ENCODE assay signal across 27 cellular contexts in genomic region chr17:3553419-3554401, GRCh38. TPM values are rescaled to one million over a fixed set of nuclear protein-coding genes. Genes with fewer than 3 reads are reported as not detected.
DNase-seq lines count a peak whose midpoint lies in the region; ATAC-seq and TF ChIP-seq lines count a peak whose summit lies in the region.
"Had no signal": no experiment of that assay in that cellular context is flagged by ENCODE, and none has a peak within 500 bp of the region (broad histone marks: within the 10 kb centered on the region; RNA-seq: fewer than 3 reads in every experiment).

No MANE protein-coding gene starts in this region.

- H3K4me1 ChIP-seq in left ventricle myocardium inferior = no peaks in the 10 kb centered on the region
- H3K4me1 ChIP-seq in H9 (ENCODE audit: insufficient read depth, low read length) = no peaks in the 10 kb centered on the region
- peaks cover 0 to 21% (median 12%) of the 10 kb centered on the region in 6 donors for H3K4me1 ChIP-seq in spleen
- H3K4me1 ChIP-seq in MM.1S (ENCODE audit: low read length) = peaks cover 14% of the 10 kb centered on the region

- H3K36me3 ChIP-seq in left ventricle myocardium inferior (no peaks in the 10 kb centered on the region), spleen (no peaks in the 10 kb centered on the region), MM.1S (replicated peaks; ENCODE audit: insufficient read depth, low read length) (peaks cover 11% of the 10 kb centered on the region; the same call in 1 of the 2 replicates)
- H3K36me3 ChIP-seq: BLaER1 treated with 17β-estradiol and CSF1 and Interleukin-3, amounts not matched to agents 10 nM and 100 nM had no signal

- H3K9me2 ChIP-seq in MM.1S (replicated peaks; ENCODE audit: insufficient read depth, low read length) = no peaks in the 10 kb centered on the region

- no CpG with 5 or more reads among the region's 21 CpGs for WGBS in H9 (ENCODE audit: extremely low coverage, insufficient read length, low lambda C conversion rate)
- WGBS in spleen, 5 donors = 77 to 87% (median 83%) methylated on average over 17 to 21 of the region's 21 CpGs

- H3K27ac ChIP-seq in left ventricle myocardium inferior (replicated peaks) = no peak overlapping the region
- H3K27ac ChIP-seq in H9 (ENCODE audit: insufficient read length, low read depth, low read length) = no peak overlapping the region
- no peak overlapping the region for H3K27ac ChIP-seq in coronary artery
- H3K27ac ChIP-seq in spleen = no peak overlapping the region
- no peak overlapping the region for H3K27ac ChIP-seq in MM.1S (ENCODE audit: low read length)
- H3K27ac ChIP-seq: BLaER1 treated with 17β-estradiol and CSF1 and Interleukin-3, amounts not matched to agents 10 nM and 100 nM; HL-60 had no signal

- ATAC-seq in Right ventricle myocardium superior (ENCODE audit: poor library complexity) = no peak
- ATAC-seq: GM12878, HCT116, PC-3 had no signal

- H3K27me3 Mint-ChIP-seq in H9 (ENCODE audit: low read depth) = peaks cover 2% of the 10 kb centered on the region; the same call in 1 of the 2 replicates

- TF ChIP-seq CTCF in left ventricle myocardium inferior (IDR thresholded peaks at IDR 0.05; ENCODE audit: borderline replicate concordance) (no peak), H9 (conservative IDR thresholded peaks at IDR 0.05) (no peak), coronary artery (IDR thresholded peaks at IDR 0.05) (no peak), spleen (IDR thresholded peaks at IDR 0.05 in 8 of 11, conservative IDR thresholded peaks at IDR 0.05 in 3 of 11) (no peak), MM.1S (IDR thresholded peaks at IDR 0.05; ENCODE audit: low read length) (no peak)

- H3K9me3 ChIP-seq in left ventricle myocardium inferior (replicated peaks) (no peaks in the 10 kb centered on the region), H9 (ENCODE audit: control insufficient read depth, low read depth, low read length) (no peaks in the 10 kb centered on the region), spleen (no peaks in the 10 kb centered on the region), MM.1S (replicated peaks; ENCODE audit: insufficient read depth, low read length) (no peaks in the 10 kb centered on the region)
- H3K9me3 ChIP-seq: BLaER1 treated with 17β-estradiol and CSF1 and Interleukin-3, amounts not matched to agents 10 nM and 100 nM had no signal

- no peak overlapping the region for H2BK15ac ChIP-seq in H9 (ENCODE audit: low read depth, low read length)

- H3K18ac ChIP-seq in H9 (ENCODE audit: insufficient read length, low read depth, low read length) = no peak overlapping the region

- no peak overlapping the region for H2BK12ac ChIP-seq in H9 (ENCODE audit: insufficient read length, low read depth, low read length)

- H3K23ac ChIP-seq in H9 (ENCODE audit: insufficient read length, low read depth, low read length) = no peak overlapping the region

- H2BK120ac ChIP-seq in H9 (ENCODE audit: low read depth, low read length, poor library complexity, severe bottlenecking) = no peak overlapping the region

- no peak overlapping the region for H2AK5ac ChIP-seq in H9 (ENCODE audit: insufficient read length, low read length)

- intact Hi-C loops in Right ventricle myocardium superior (cut with DNase I) (no loop called here), left ventricle myocardium inferior (cut with micrococcal nuclease) (no loop called here), spleen (cut with DNase I; ENCODE audit: low total_unique reads) (no loop called here)

- peaks cover 0 to 5% (median 0%) of the 10 kb centered on the region in 3 experiments; a peak in 2 of 7 replicates for H3K36me3 Mint-ChIP-seq in H9 (ENCODE audit: insufficient read depth in 1 of 3, low read depth in 3 of 3)
- H3K36me3 Mint-ChIP-seq: CD4-positive, alpha-beta memory T cell had no signal

- no peak overlapping the region for H3K4me3 ChIP-seq in left ventricle myocardium inferior
- no peak overlapping the region for H3K4me3 ChIP-seq in coronary artery
- no peak overlapping the region for H3K4me3 ChIP-seq in spleen
- H3K4me3 ChIP-seq in MM.1S (ENCODE audit: low read length) = no peak overlapping the region
- H3K4me3 ChIP-seq: BLaER1 treated with 17β-estradiol and CSF1 and Interleukin-3, amounts not matched to agents 10 nM and 100 nM; GM12878 had no signal

- H3K9me3 Mint-ChIP-seq in H9 = peaks cover 5 to 6% of the 10 kb centered on the region in 2 experiments; a peak in 3 of 5 replicates

- H3K4me2 ChIP-seq in H9 (ENCODE audit: insufficient read depth, insufficient read length, low read length) (no peak overlapping the region), MM.1S (ENCODE audit: low read depth, low read length) (no peak overlapping the region)

- H3K27ac Mint-ChIP-seq in H9 = peak overlapping the region in 1 of 3 experiments; percentile 85; a peak in 2 of 7 replicates

- H2BK5ac ChIP-seq in H9 (ENCODE audit: insufficient read length, low read length) = no peak overlapping the region

- H3K79me1 ChIP-seq in H9 (ENCODE audit: insufficient read depth, low read depth, low read length, poor library complexity, severe bottlenecking) = no peaks in the 10 kb centered on the region

- H4K8ac ChIP-seq in H9 (replicated peaks; ENCODE audit: insufficient read length, low read depth, low read length) = no peak overlapping the region

- H3K4me1 Mint-ChIP-seq in H9 = peaks cover 4 to 10% of the 10 kb centered on the region in 2 experiments; a peak in 3 of 4 replicates

- peaks cover 24% of the 10 kb centered on the region for H3K27me3 ChIP-seq in left ventricle myocardium inferior (ENCODE audit: low read depth)
- no peaks in the 10 kb centered on the region for H3K27me3 ChIP-seq in H9 (ENCODE audit: insufficient read depth, low read length)
- peaks cover 0 to 49% (median 0%) of the 10 kb centered on the region in 7 donors for H3K27me3 ChIP-seq in spleen (replicated peaks in 1 of 7)
- no peaks in the 10 kb centered on the region for H3K27me3 ChIP-seq in MM.1S (replicated peaks; ENCODE audit: insufficient read depth, low read length)
- H3K27me3 ChIP-seq: BLaER1 treated with 17β-estradiol and CSF1 and Interleukin-3, amounts not matched to agents 10 nM and 100 nM had no signal

- H3K14ac ChIP-seq in H9 (ENCODE audit: insufficient read depth, low read length) = no peak overlapping the region

- no peak overlapping the region for H3T11ph ChIP-seq in H9 (ENCODE audit: low read length)

- H4K5ac ChIP-seq in H9 (ENCODE audit: insufficient read length, low read depth, low read length) = no peak overlapping the region

- H3K4me3 Mint-ChIP-seq in H9 = no peak overlapping the region
- H3K4me3 Mint-ChIP-seq: CD4-positive, alpha-beta memory T cell had no signal

- no peak for TF ChIP-seq POLR2A in spleen (IDR thresholded peaks at IDR 0.05)

- no peak overlapping the region for H3K9ac ChIP-seq in H9 (ENCODE audit: extremely low read depth, insufficient read length, low read length)
- no peak overlapping the region for H3K9ac ChIP-seq in MM.1S (ENCODE audit: low read length)
- H3K9ac ChIP-seq: BLaER1 treated with 17β-estradiol and CSF1 and Interleukin-3, amounts not matched to agents 10 nM and 100 nM had no signal

- H3K4ac ChIP-seq in H9 (ENCODE audit: low read depth, low read length) = no peak overlapping the region

- no peaks in the 10 kb centered on the region for H4K20me1 ChIP-seq in H9 (ENCODE audit: control insufficient read depth, insufficient read depth, insufficient read length)
- H4K20me1 ChIP-seq in MM.1S (ENCODE audit: insufficient read depth, low read length) = no peaks in the 10 kb centered on the region
- H4K20me1 ChIP-seq: BLaER1 treated with 17β-estradiol and CSF1 and Interleukin-3, amounts not matched to agents 10 nM and 100 nM had no signal

- H3K23me2 ChIP-seq in H9 (ENCODE audit: insufficient read length, low read depth, low read length, poor library complexity, severe bottlenecking) = no peaks in the 10 kb centered on the region

- no peak overlapping the region for H3K56ac ChIP-seq in H9 (ENCODE audit: insufficient read length, low read depth, low read length)

- peaks cover 11% of the 10 kb centered on the region for H3F3A ChIP-seq in MM.1S (ENCODE audit: insufficient read depth, low read length)

- H2BK20ac ChIP-seq in H9 (ENCODE audit: low read depth, low read length, poor library complexity, severe bottlenecking) = no peak overlapping the region

- H3K79me2 ChIP-seq in H9 (ENCODE audit: insufficient read depth, low read length) (no peaks in the 10 kb centered on the region), MM.1S (ENCODE audit: low read length) (peaks cover 77% of the 10 kb centered on the region)

- DNase-seq in Right ventricle myocardium superior (peak; percentile 40), left ventricle myocardium inferior (no peak), H9 (peak; percentile 26), coronary artery (ENCODE audit: low spot score) (peak; percentile 43), spleen (peak; percentile 55), SIG-M5 (lab: John Stamatoyannopoulos, UW) (no peak), MM.1S (no peak)
- DNase-seq in activated CD4-positive, alpha-beta T cell treated with anti-CD3 and anti-CD28 coated beads, Interleukin-2, amount 50 U/mL, for 4 hours = no peak
- DNase-seq: CD4-positive, alpha-beta memory T cell; COR-L47; EL; GDM1; GOT3; Karpas-422; NCI-H1105; NCI-H146; NCI-H1930; NCI-H2107; NCI-H446; NCI-H524 treated with DMSO at 0.1 percent for 48 hours; NCI-H82; NK-92 treated with Interleukin-12 subunit alpha and Interleukin-12 subunit beta, amount 100 ng/mL, for 24 hours; PC-3 had no signal

- H2AFZ ChIP-seq in H9 (ENCODE audit: low read length) (no peak overlapping the region), MM.1S (ENCODE audit: low read length) (no peak overlapping the region)

- H4K91ac ChIP-seq in H9 (ENCODE audit: insufficient read length, low read depth, low read length) = no peak overlapping the region

RNA-seq across cellular contexts. Expression of gene TRPV3, which starts 3.9 kb away (rescaled TPM):
- total RNA-seq in Right ventricle myocardium superior = 1.0 TPM
- 1.0 TPM for total RNA-seq in left ventricle myocardium inferior
- total RNA-seq in H9 (2021) = 0.63 and 1.2 TPM in 2 replicates
- 1 to 10 TPM in 5 of 7 donors, under 1 TPM in 2; 0.32 to 2.0 (median 1.2) TPM for total RNA-seq in spleen
- under 1 TPM; 0.13 to 0.45 (median 0.20) TPM for polyA plus RNA-seq in spleen
- polyA plus RNA-seq: CD4-positive, alpha-beta memory T cell had no signal

RNA-seq across cellular contexts. Expression of gene TRPV1, which starts 55.5 kb away (rescaled TPM):
- total RNA-seq in Right ventricle myocardium superior = 4.0 TPM
- total RNA-seq in left ventricle myocardium inferior = 4.3 TPM
- 5.5 and 8.1 TPM in 2 replicates for total RNA-seq in H9 (2021)
- total RNA-seq in spleen = 1 to 10 TPM; 2.1 to 6.8 (median 4.2) TPM
- 1 to 10 TPM; 2.2 to 3.0 (median 2.5) TPM for polyA plus RNA-seq in spleen

Comparison
In these comparisons a context has a peak if more than half of its experiments do, and no peak if none do; other contexts are left out.
1. DNase-seq: peak in Right ventricle myocardium superior (single experiment), H9 (single experiment), coronary artery (single experiment) and spleen (single experiment); none in left ventricle myocardium inferior (single experiment), SIG-M5 (single experiment), activated CD4-positive, alpha-beta T cell treated with anti-CD3 and anti-CD28 coated beads, Interleukin-2, amount 50 U/mL, for 4 hours (0 of 2) and MM.1S (single experiment).